Comparison of ENCODE assay signal across 2 cellular contexts in the genomic region with DNA sequence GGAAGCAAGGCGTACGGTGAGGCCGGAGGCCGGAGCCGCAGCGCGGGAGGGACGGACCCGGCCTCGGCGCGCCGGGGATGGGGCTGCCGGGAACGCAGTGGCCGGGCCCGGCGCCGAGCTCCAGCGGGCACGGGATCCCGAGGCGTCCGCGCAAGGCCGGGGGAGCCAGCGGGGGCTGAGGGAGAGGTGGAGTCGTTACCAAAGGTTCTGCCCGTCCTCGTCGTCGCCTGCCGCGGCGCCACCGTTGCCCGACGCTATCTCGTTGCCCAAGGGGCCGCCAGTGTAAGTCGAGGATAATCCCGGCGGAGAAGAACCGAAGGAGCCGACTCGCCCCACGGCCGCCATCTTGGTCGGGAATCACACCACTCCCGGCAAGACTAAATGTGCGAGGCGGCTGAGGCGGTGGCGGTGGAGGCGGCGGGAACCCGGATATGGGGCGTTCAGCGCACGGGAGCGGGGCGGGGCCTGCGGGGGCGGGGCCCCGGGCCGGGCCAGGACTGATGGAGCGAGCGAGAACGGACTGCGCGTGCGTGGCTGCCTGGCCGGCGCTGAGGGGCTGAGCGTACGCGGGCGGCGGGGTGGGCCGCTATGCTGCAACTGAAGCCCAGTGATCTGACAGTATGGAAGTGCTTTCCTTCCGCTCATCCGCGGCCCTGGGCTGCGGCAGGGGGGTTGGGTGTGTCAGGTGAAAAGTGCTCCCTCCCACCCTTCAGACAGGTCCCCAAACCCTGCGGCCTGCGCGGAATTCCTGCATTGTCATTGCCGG.
TF ChIP-seq lines count a peak whose summit lies in the region.

A gene (minus strand): TSS at position 433 of the 766 bp plus-strand sequence. CDS start 88 bp downstream, at position 345.

TF ChIP-seq in HEK293, 187 proteins besides CTCF, POLR2A, EP300 and RAD21 (continued from another document and continues in another):
- TF ChIP-seq ZNF302 (tag by site-specific recombination; IDR thresholded peaks at IDR 0.05; ENCODE audit: low read depth) (no peak), ZNF510 (tag by site-specific recombination; IDR thresholded peaks at IDR 0.05; ENCODE audit: insufficient replicate concordance) (no peak), ZNF274 (IDR thresholded peaks at IDR 0.05; ENCODE audit: low read length) (no peak), ZNF274 (tag by site-specific recombination; IDR thresholded peaks at IDR 0.05; ENCODE audit: borderline replicate concordance) (no peak), ZSCAN30 (tag by site-specific recombination; IDR thresholded peaks at IDR 0.05) (no peak; the same call in 1 of the 2 replicates), SP2 (tag by site-specific recombination; IDR thresholded peaks at IDR 0.05) (peak; percentile 61), ZNF48 (tag by site-specific recombination; IDR thresholded peaks at IDR 0.05) (no peak), ZNF707 (tag by site-specific recombination; IDR thresholded peaks at IDR 0.05) (no peak), ZNF10 (tag by site-specific recombination; IDR thresholded peaks at IDR 0.05) (peak; percentile 94), ZNF146 (tag by site-specific recombination; IDR thresholded peaks at IDR 0.05) (no peak), ZNF174 (tag by site-specific recombination; IDR thresholded peaks at IDR 0.05) (no peak), ZFP69B (tag by site-specific recombination; IDR thresholded peaks at IDR 0.05) (no peak), ZNF585B (tag by site-specific recombination; IDR thresholded peaks at IDR 0.05) (no peak), ZNF202 (tag by site-specific recombination; IDR thresholded peaks at IDR 0.05; ENCODE audit: borderline replicate concordance) (no peak), OSR2 (tag by site-specific recombination; IDR thresholded peaks at IDR 0.05) (no peak), ZNF521 (tag by site-specific recombination; IDR thresholded peaks at IDR 0.05) (no peak), TCF7L2 (IDR thresholded peaks at IDR 0.05; ENCODE audit: borderline replicate concordance, low read depth, low read length) (no peak), ZNF664 (tag by site-specific recombination; IDR thresholded peaks at IDR 0.05) (no peak), ZBTB8A (tag by site-specific recombination; IDR thresholded peaks at IDR 0.05) (peak; percentile 92)
- TF ChIP-seq, protein P1, sequence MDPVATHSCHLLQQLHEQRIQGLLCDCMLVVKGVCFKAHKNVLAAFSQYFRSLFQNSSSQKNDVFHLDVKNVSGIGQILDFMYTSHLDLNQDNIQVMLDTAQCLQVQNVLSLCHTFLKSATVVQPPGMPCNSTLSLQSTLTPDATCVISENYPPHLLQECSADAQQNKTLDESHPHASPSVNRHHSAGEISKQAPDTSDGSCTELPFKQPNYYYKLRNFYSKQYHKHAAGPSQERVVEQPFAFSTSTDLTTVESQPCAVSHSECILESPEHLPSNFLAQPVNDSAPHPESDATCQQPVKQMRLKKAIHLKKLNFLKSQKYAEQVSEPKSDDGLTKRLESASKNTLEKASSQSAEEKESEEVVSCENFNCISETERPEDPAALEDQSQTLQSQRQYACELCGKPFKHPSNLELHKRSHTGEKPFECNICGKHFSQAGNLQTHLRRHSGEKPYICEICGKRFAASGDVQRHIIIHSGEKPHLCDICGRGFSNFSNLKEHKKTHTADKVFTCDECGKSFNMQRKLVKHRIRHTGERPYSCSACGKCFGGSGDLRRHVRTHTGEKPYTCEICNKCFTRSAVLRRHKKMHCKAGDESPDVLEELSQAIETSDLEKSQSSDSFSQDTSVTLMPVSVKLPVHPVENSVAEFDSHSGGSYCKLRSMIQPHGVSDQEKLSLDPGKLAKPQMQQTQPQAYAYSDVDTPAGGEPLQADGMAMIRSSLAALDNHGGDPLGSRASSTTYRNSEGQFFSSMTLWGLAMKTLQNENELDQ (tag by site-specific recombination; IDR thresholded peaks at IDR 0.05; ENCODE audit: low read depth) = no peak
- TF ChIP-seq, protein P2, sequence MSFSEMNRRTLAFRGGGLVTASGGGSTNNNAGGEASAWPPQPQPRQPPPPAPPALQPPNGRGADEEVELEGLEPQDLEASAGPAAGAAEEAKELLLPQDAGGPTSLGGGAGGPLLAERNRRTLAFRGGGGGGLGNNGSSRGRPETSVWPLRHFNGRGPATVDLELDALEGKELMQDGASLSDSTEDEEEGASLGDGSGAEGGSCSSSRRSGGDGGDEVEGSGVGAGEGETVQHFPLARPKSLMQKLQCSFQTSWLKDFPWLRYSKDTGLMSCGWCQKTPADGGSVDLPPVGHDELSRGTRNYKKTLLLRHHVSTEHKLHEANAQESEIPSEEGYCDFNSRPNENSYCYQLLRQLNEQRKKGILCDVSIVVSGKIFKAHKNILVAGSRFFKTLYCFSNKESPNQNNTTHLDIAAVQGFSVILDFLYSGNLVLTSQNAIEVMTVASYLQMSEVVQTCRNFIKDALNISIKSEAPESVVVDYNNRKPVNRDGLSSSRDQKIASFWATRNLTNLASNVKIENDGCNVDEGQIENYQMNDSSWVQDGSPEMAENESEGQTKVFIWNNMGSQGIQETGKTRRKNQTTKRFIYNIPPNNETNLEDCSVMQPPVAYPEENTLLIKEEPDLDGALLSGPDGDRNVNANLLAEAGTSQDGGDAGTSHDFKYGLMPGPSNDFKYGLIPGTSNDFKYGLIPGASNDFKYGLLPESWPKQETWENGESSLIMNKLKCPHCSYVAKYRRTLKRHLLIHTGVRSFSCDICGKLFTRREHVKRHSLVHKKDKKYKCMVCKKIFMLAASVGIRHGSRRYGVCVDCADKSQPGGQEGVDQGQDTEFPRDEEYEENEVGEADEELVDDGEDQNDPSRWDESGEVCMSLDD (tag by site-specific recombination; IDR thresholded peaks at IDR 0.05) = no peak
- TF ChIP-seq, protein P3, sequence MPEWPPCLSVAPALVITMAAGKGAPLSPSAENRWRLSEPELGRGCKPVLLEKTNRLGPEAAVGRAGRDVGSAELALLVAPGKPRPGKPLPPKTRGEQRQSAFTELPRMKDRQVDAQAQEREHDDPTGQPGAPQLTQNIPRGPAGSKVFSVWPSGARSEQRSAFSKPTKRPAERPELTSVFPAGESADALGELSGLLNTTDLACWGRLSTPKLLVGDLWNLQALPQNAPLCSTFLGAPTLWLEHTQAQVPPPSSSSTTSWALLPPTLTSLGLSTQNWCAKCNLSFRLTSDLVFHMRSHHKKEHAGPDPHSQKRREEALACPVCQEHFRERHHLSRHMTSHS (tag by site-specific recombination; IDR thresholded peaks at IDR 0.05) = no peak
- TF ChIP-seq, protein P4, sequence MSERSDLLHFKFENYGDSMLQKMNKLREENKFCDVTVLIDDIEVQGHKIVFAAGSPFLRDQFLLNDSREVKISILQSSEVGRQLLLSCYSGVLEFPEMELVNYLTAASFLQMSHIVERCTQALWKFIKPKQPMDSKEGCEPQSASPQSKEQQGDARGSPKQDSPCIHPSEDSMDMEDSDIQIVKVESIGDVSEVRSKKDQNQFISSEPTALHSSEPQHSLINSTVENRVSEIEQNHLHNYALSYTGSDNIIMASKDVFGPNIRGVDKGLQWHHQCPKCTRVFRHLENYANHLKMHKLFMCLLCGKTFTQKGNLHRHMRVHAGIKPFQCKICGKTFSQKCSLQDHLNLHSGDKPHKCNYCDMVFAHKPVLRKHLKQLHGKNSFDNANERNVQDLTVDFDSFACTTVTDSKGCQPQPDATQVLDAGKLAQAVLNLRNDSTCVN (tag by site-specific recombination; optimal IDR thresholded peaks at IDR 0.05) = peak; percentile 92

TF ChIP-seq in neural cell, 6 proteins besides CTCF, POLR2A, EP300 and RAD21 (continued from another document):
- no peak for TF ChIP-seq EZH2 (IDR thresholded peaks at IDR 0.05; ENCODE audit: borderline replicate concordance, insufficient read depth, low read length, poor library complexity, severe bottlenecking)
